Comparison of ENCODE assay signal across 2 cellular contexts in the genomic region with DNA sequence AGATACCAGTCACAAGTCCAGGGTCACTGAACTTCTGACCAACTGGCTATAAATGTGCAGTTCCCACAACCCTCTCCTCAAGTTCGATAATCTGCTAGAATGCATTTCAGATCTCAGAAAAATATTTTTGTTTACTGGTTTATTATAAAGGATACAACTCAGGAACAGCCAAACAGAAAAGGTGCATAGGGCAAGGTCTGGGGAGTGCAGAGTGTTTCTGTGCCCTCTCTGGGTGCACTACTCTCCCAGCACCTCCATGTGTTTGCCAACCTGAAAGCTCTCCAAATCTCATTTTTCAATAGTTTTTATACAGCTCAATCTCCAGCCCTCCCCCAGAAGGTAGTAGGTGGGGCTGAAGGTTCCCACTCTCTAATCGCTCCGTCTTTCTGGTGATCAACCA.
TF ChIP-seq lines count a peak whose summit lies in the region.

No MANE protein-coding gene starts in this region.

TF ChIP-seq in liver, 16 proteins besides CTCF, POLR2A, EP300 and RAD21 (continued from another document):
- TF ChIP-seq, protein P1, sequence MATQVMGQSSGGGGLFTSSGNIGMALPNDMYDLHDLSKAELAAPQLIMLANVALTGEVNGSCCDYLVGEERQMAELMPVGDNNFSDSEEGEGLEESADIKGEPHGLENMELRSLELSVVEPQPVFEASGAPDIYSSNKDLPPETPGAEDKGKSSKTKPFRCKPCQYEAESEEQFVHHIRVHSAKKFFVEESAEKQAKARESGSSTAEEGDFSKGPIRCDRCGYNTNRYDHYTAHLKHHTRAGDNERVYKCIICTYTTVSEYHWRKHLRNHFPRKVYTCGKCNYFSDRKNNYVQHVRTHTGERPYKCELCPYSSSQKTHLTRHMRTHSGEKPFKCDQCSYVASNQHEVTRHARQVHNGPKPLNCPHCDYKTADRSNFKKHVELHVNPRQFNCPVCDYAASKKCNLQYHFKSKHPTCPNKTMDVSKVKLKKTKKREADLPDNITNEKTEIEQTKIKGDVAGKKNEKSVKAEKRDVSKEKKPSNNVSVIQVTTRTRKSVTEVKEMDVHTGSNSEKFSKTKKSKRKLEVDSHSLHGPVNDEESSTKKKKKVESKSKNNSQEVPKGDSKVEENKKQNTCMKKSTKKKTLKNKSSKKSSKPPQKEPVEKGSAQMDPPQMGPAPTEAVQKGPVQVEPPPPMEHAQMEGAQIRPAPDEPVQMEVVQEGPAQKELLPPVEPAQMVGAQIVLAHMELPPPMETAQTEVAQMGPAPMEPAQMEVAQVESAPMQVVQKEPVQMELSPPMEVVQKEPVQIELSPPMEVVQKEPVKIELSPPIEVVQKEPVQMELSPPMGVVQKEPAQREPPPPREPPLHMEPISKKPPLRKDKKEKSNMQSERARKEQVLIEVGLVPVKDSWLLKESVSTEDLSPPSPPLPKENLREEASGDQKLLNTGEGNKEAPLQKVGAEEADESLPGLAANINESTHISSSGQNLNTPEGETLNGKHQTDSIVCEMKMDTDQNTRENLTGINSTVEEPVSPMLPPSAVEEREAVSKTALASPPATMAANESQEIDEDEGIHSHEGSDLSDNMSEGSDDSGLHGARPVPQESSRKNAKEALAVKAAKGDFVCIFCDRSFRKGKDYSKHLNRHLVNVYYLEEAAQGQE (IDR thresholded peaks at IDR 0.05): no peak

TF ChIP-seq in HepG2, 621 proteins besides CTCF, POLR2A, EP300 and RAD21 (continued from another document):
- no peak for TF ChIP-seq ZNF766 (CRISPR knock-in tag; IDR thresholded peaks at IDR 0.05; ENCODE audit: borderline replicate concordance)
- TF ChIP-seq ZNF20 (CRISPR knock-in tag; IDR thresholded peaks at IDR 0.05): no peak
- TF ChIP-seq TCF7 (IDR thresholded peaks at IDR 0.05; ENCODE audit: low read depth): no peak
- TF ChIP-seq, protein P2, sequence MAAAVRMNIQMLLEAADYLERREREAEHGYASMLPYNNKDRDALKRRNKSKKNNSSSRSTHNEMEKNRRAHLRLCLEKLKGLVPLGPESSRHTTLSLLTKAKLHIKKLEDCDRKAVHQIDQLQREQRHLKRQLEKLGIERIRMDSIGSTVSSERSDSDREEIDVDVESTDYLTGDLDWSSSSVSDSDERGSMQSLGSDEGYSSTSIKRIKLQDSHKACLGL (CRISPR knock-in tag; IDR thresholded peaks at IDR 0.05): no peak
- TF ChIP-seq ZNF598 (CRISPR knock-in tag; IDR thresholded peaks at IDR 0.05; ENCODE audit: borderline replicate concordance): no peak
- TF ChIP-seq, protein P3, sequence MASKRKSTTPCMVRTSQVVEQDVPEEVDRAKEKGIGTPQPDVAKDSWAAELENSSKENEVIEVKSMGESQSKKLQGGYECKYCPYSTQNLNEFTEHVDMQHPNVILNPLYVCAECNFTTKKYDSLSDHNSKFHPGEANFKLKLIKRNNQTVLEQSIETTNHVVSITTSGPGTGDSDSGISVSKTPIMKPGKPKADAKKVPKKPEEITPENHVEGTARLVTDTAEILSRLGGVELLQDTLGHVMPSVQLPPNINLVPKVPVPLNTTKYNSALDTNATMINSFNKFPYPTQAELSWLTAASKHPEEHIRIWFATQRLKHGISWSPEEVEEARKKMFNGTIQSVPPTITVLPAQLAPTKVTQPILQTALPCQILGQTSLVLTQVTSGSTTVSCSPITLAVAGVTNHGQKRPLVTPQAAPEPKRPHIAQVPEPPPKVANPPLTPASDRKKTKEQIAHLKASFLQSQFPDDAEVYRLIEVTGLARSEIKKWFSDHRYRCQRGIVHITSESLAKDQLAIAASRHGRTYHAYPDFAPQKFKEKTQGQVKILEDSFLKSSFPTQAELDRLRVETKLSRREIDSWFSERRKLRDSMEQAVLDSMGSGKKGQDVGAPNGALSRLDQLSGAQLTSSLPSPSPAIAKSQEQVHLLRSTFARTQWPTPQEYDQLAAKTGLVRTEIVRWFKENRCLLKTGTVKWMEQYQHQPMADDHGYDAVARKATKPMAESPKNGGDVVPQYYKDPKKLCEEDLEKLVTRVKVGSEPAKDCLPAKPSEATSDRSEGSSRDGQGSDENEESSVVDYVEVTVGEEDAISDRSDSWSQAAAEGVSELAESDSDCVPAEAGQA (IDR thresholded peaks at IDR 0.05; ENCODE audit: low read depth): no peak
- TF ChIP-seq, protein P3 (CRISPR knock-in tag; IDR thresholded peaks at IDR 0.05; ENCODE audit: borderline replicate concordance): no peak
- TF ChIP-seq, protein P4, sequence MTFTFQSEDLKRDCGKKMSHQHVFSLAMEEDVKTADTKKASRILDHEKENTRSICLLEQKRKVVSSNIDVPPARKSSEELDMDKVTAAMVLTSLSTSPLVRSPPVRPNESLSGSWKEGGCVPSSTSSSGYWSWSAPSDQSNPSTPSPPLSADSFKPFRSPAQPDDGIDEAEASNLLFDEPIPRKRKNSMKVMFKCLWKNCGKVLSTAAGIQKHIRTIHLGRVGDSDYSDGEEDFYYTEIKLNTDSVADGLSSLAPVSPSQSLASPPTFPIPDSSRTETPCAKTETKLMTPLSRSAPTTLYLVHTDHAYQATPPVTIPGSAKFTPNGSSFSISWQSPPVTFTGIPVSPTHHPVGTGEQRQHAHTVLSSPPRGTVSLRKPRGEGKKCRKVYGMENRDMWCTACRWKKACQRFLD (CRISPR knock-in tag; IDR thresholded peaks at IDR 0.05; ENCODE audit: borderline replicate concordance): no peak
- no peak for TF ChIP-seq ATF1 (CRISPR knock-in tag; IDR thresholded peaks at IDR 0.05)
- TF ChIP-seq, protein P5, sequence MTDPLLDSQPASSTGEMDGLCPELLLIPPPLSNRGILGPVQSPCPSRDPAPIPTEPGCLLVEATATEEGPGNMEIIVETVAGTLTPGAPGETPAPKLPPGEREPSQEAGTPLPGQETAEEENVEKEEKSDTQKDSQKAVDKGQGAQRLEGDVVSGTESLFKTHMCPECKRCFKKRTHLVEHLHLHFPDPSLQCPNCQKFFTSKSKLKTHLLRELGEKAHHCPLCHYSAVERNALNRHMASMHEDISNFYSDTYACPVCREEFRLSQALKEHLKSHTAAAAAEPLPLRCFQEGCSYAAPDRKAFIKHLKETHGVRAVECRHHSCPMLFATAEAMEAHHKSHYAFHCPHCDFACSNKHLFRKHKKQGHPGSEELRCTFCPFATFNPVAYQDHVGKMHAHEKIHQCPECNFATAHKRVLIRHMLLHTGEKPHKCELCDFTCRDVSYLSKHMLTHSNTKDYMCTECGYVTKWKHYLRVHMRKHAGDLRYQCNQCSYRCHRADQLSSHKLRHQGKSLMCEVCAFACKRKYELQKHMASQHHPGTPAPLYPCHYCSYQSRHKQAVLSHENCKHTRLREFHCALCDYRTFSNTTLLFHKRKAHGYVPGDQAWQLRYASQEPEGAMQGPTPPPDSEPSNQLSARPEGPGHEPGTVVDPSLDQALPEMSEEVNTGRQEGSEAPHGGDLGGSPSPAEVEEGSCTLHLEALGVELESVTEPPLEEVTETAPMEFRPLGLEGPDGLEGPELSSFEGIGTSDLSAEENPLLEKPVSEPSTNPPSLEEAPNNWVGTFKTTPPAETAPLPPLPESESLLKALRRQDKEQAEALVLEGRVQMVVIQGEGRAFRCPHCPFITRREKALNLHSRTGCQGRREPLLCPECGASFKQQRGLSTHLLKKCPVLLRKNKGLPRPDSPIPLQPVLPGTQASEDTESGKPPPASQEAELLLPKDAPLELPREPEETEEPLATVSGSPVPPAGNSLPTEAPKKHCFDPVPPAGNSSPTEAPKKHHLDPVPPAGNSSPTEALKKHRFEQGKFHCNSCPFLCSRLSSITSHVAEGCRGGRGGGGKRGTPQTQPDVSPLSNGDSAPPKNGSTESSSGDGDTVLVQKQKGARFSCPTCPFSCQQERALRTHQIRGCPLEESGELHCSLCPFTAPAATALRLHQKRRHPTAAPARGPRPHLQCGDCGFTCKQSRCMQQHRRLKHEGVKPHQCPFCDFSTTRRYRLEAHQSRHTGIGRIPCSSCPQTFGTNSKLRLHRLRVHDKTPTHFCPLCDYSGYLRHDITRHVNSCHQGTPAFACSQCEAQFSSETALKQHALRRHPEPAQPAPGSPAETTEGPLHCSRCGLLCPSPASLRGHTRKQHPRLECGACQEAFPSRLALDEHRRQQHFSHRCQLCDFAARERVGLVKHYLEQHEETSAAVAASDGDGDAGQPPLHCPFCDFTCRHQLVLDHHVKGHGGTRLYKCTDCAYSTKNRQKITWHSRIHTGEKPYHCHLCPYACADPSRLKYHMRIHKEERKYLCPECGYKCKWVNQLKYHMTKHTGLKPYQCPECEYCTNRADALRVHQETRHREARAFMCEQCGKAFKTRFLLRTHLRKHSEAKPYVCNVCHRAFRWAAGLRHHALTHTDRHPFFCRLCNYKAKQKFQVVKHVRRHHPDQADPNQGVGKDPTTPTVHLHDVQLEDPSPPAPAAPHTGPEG (CRISPR knock-in tag; IDR thresholded peaks at IDR 0.05): no peak
